In genomic region chr13:20703785-20704458, GRCh38 we compare ENCODE assay signal across 8 cellular contexts. TPM values are rescaled to one million over a fixed set of nuclear protein-coding genes. Genes with fewer than 3 reads are reported as not detected.
DNase-seq lines count a peak whose midpoint lies in the region; ATAC-seq and TF ChIP-seq lines count a peak whose summit lies in the region.

No MANE protein-coding gene starts in this region.

- DNase-seq in KBM-7 (peak; percentile 68), left ventricle myocardium inferior (peak; percentile 68), pons (ENCODE audit: low spot score) (no peak)
- peak; percentile 86 for DNase-seq in activated naive CD8-positive, alpha-beta T cell treated with anti-CD3 and anti-CD28 coated beads for 36 hours

- H3K36me3 Mint-ChIP-seq in activated naive CD8-positive, alpha-beta T cell treated with anti-CD3 and anti-CD28 coated beads for 36 hours: no peaks in the 10 kb centered on the region

- H3K27me3 ChIP-seq in left ventricle myocardium inferior (ENCODE audit: low read depth): peaks cover 35% of the 10 kb centered on the region
- H3K27me3 ChIP-seq in rectal smooth muscle tissue (ENCODE audit: control insufficient read depth, insufficient read depth, low read length): no peaks in the 10 kb centered on the region

- peaks cover 12% of the 10 kb centered on the region for H3K4me1 Mint-ChIP-seq in activated naive CD8-positive, alpha-beta T cell treated with anti-CD3 and anti-CD28 coated beads for 36 hours

- H3K36me3 ChIP-seq in left ventricle myocardium inferior: no peaks in the 10 kb centered on the region
- no peaks in the 10 kb centered on the region for H3K36me3 ChIP-seq in rectal smooth muscle tissue (ENCODE audit: control insufficient read depth, insufficient read depth, low read length)

- TF ChIP-seq CTCF in left ventricle myocardium inferior (IDR thresholded peaks at IDR 0.05; ENCODE audit: borderline replicate concordance): peak; percentile 61

- H3K27ac ChIP-seq in left ventricle myocardium inferior (replicated peaks) (peak overlapping the region; percentile 44), rectal smooth muscle tissue (ENCODE audit: low read depth, low read length) (no peak overlapping the region)

- no peak overlapping the region for H3K9ac ChIP-seq in rectal smooth muscle tissue (ENCODE audit: low read length)

- no peaks in the 10 kb centered on the region for H3K9me3 ChIP-seq in left ventricle myocardium inferior (replicated peaks)

- H3K4me3 ChIP-seq in GM08714 (ENCODE audit: low read length) (peak overlapping the region; percentile 63), left ventricle myocardium inferior (peak overlapping the region; percentile 79), rectal smooth muscle tissue (ENCODE audit: low read length) (peak overlapping the region; percentile 52)

- H3K9me3 Mint-ChIP-seq in activated naive CD8-positive, alpha-beta T cell treated with anti-CD3 and anti-CD28 coated beads for 36 hours: no peaks in the 10 kb centered on the region

- no peak overlapping the region for H3K27ac Mint-ChIP-seq in activated naive CD8-positive, alpha-beta T cell treated with anti-CD3 and anti-CD28 coated beads for 36 hours

- in situ Hi-C loops in KBM-7 (cut with MboI; ENCODE audit: low pct_unique_long_range_greater_than_20kb, low sequenced_read_pairs): no loop called here

- H3K4me1 ChIP-seq in left ventricle myocardium inferior (peaks cover 18% of the 10 kb centered on the region), rectal smooth muscle tissue (ENCODE audit: control insufficient read depth, insufficient read depth, low read length) (peaks cover 2% of the 10 kb centered on the region)

- intact Hi-C loops in left ventricle myocardium inferior (cut with micrococcal nuclease): no loop called here

- no peak overlapping the region for H3K4me3 Mint-ChIP-seq in activated naive CD8-positive, alpha-beta T cell treated with anti-CD3 and anti-CD28 coated beads for 36 hours

- H3K27me3 Mint-ChIP-seq in activated naive CD8-positive, alpha-beta T cell treated with anti-CD3 and anti-CD28 coated beads for 36 hours: peaks cover 12% of the 10 kb centered on the region

- ATAC-seq in GM21723 (IDR thresholded peaks at IDR 0.05; ENCODE audit: unreplicated experiment): peak; percentile 84
- ATAC-seq in SK-N-SH treated with all-trans-retinoic acid at 6 μM for 48 hours: peak; percentile 86

TF ChIP-seq in SK-N-SH treated with all-trans-retinoic acid at 6 μM for 48 hours, 23 proteins besides CTCF, POLR2A, EP300 and RAD21:
- no peak for TF ChIP-seq ZNF8 (CRISPR knock-in tag; IDR thresholded peaks at IDR 0.05)
- no peak for TF ChIP-seq ARNTL (CRISPR knock-in tag; IDR thresholded peaks at IDR 0.05; ENCODE audit: borderline replicate concordance, low read depth)
- TF ChIP-seq ZC3H10 (CRISPR knock-in tag; IDR thresholded peaks at IDR 0.05): no peak
- TF ChIP-seq ZNF565 (CRISPR knock-in tag; conservative IDR thresholded peaks at IDR 0.05; ENCODE audit: low read depth): no peak
- no peak for TF ChIP-seq TCF4 (CRISPR knock-in tag; IDR thresholded peaks at IDR 0.05; ENCODE audit: borderline replicate concordance)
- TF ChIP-seq CREB5 (CRISPR knock-in tag; IDR thresholded peaks at IDR 0.05; ENCODE audit: low read depth): no peak
- no peak for TF ChIP-seq TSHZ2 (CRISPR knock-in tag; IDR thresholded peaks at IDR 0.05)
- TF ChIP-seq TOX (CRISPR knock-in tag; IDR thresholded peaks at IDR 0.05; ENCODE audit: borderline replicate concordance): no peak
- no peak for TF ChIP-seq ZFP3 (CRISPR knock-in tag; IDR thresholded peaks at IDR 0.05)
- TF ChIP-seq OSR1 (CRISPR knock-in tag; IDR thresholded peaks at IDR 0.05): no peak
- no peak for TF ChIP-seq RARB (CRISPR knock-in tag; IDR thresholded peaks at IDR 0.05)
- TF ChIP-seq ZFP30 (CRISPR knock-in tag; IDR thresholded peaks at IDR 0.05): no peak
- TF ChIP-seq ZNF70 (CRISPR knock-in tag; IDR thresholded peaks at IDR 0.05): no peak
- no peak for TF ChIP-seq CSRNP3 (CRISPR knock-in tag; IDR thresholded peaks at IDR 0.05)
- no peak for TF ChIP-seq BACH2 (CRISPR knock-in tag; IDR thresholded peaks at IDR 0.05; ENCODE audit: borderline replicate concordance)
- no peak for TF ChIP-seq ESRRG (CRISPR knock-in tag; IDR thresholded peaks at IDR 0.05)
- no peak for TF ChIP-seq SNAI2 (CRISPR knock-in tag; IDR thresholded peaks at IDR 0.05)
- no peak for TF ChIP-seq PPARA (CRISPR knock-in tag; IDR thresholded peaks at IDR 0.05; ENCODE audit: borderline replicate concordance)

RNA-seq across cellular contexts. Expression of gene IL17D, which starts 0.4 kb away (rescaled TPM):
- total RNA-seq in activated naive CD8-positive, alpha-beta T cell treated with anti-CD3 and anti-CD28 coated beads for 36 hours: under 1 TPM; 0.78 to 0.88 TPM
- 1.2 TPM for total RNA-seq in left ventricle myocardium inferior
